Comparison of ENCODE assay signal across 1 cellular context in the genomic region with DNA sequence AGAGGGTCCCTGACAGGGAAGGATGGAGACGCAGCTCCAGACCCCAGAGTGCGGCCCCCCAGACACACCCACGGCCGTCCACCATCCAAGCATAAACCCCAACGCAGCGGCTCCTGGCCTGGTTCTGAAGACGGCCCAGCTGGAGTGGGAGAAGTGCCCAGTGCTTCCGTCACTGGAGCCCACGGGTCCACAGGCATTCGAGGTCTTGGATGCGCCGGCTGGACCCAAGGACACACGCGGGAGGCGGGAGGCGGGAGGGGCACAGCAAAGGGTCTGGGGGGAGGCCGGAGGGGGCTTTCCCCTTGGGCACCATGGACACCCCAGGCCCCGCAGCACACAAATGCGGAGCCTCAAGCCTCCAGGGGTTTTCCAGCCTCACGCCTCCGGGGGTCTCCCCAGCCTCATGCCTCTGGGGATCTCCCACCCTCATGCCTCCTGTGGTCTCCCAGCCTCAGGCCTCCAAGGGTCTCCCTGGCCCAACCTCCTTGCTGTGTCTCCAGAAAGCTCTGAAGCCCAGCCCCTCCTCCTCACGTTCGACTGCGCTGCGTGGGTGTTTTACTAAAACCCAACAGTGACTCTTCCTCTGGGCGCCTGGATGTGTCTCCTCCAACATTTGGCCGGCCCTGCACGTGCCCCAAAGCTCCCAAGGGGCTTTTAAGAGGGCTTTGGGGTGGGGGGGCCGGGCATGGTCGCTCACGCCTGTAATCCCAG.
TF ChIP-seq lines count a peak whose summit lies in the region.

No MANE protein-coding gene starts in this region.

TF ChIP-seq in GM12878, 131 proteins besides CTCF, POLR2A, EP300 and RAD21:
- TF ChIP-seq BCL11A (IDR thresholded peaks at IDR 0.05; ENCODE audit: low read depth, low read length) (0 out of 2 replicates have a peak, but pooled peaks have one; percentile 29), HDAC6 (IDR thresholded peaks at IDR 0.05; ENCODE audit: unreplicated experiment) (no peak), IKZF1 (conservative IDR thresholded peaks at IDR 0.05) (peak; percentile 45), RBBP5 (conservative IDR thresholded peaks at IDR 0.05) (no peak), ATF7 (IDR thresholded peaks at IDR 0.05; ENCODE audit: low read depth) (0 out of 2 replicates have a peak, but pooled peaks have one; percentile 28), IKZF2 (IDR thresholded peaks at IDR 0.05) (peak; percentile 15 to 35; a peak in 2 of 4 replicates), EED (IDR thresholded peaks at IDR 0.05; ENCODE audit: low read depth) (peak; percentile 50; the same call in 1 of the 2 replicates), MEF2B (IDR thresholded peaks at IDR 0.05; ENCODE audit: partially characterized antibody, poor library complexity, severe bottlenecking) (peak; percentile 71), SMC3 (IDR thresholded peaks at IDR 0.05; ENCODE audit: borderline replicate concordance, low read length) (no peak), RUNX3 (IDR thresholded peaks at IDR 0.05; ENCODE audit: low read length) (0 out of 2 replicates have a peak, but pooled peaks have one; percentile 9), GATAD2B (conservative IDR thresholded peaks at IDR 0.05; ENCODE audit: low read depth) (0 out of 2 replicates have a peak, but pooled peaks have one; percentile 27), BHLHE40 (IDR thresholded peaks at IDR 0.05; ENCODE audit: borderline replicate concordance in 1 of 2, low read depth in 2 of 2, low read length in 1 of 2) (peak; percentile 91 to 96), EGR1 (IDR thresholded peaks at IDR 0.05; ENCODE audit: borderline replicate concordance in 1 of 2, low read depth in 2 of 2, low read length in 2 of 2) (peak in 1 of 2 experiments; percentile 91; a peak in 2 of 3 replicates)
- TF ChIP-seq, protein P1, sequence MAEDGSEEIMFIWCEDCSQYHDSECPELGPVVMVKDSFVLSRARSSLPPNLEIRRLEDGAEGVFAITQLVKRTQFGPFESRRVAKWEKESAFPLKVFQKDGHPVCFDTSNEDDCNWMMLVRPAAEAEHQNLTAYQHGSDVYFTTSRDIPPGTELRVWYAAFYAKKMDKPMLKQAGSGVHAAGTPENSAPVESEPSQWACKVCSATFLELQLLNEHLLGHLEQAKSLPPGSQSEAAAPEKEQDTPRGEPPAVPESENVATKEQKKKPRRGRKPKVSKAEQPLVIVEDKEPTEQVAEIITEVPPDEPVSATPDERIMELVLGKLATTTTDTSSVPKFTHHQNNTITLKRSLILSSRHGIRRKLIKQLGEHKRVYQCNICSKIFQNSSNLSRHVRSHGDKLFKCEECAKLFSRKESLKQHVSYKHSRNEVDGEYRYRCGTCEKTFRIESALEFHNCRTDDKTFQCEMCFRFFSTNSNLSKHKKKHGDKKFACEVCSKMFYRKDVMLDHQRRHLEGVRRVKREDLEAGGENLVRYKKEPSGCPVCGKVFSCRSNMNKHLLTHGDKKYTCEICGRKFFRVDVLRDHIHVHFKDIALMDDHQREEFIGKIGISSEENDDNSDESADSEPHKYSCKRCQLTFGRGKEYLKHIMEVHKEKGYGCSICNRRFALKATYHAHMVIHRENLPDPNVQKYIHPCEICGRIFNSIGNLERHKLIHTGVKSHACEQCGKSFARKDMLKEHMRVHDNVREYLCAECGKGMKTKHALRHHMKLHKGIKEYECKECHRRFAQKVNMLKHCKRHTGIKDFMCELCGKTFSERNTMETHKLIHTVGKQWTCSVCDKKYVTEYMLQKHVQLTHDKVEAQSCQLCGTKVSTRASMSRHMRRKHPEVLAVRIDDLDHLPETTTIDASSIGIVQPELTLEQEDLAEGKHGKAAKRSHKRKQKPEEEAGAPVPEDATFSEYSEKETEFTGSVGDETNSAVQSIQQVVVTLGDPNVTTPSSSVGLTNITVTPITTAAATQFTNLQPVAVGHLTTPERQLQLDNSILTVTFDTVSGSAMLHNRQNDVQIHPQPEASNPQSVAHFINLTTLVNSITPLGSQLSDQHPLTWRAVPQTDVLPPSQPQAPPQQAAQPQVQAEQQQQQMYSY (CRISPR knock-in tag; IDR thresholded peaks at IDR 0.05), result no peak
- TF ChIP-seq, protein P2, sequence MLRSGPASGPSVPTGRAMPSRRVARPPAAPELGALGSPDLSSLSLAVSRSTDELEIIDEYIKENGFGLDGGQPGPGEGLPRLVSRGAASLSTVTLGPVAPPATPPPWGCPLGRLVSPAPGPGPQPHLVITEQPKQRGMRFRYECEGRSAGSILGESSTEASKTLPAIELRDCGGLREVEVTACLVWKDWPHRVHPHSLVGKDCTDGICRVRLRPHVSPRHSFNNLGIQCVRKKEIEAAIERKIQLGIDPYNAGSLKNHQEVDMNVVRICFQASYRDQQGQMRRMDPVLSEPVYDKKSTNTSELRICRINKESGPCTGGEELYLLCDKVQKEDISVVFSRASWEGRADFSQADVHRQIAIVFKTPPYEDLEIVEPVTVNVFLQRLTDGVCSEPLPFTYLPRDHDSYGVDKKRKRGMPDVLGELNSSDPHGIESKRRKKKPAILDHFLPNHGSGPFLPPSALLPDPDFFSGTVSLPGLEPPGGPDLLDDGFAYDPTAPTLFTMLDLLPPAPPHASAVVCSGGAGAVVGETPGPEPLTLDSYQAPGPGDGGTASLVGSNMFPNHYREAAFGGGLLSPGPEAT (IDR thresholded peaks at IDR 0.05; ENCODE audit: low read depth), result peak; percentile 41; the same call in 1 of the 2 replicates
- TF ChIP-seq, protein P3, sequence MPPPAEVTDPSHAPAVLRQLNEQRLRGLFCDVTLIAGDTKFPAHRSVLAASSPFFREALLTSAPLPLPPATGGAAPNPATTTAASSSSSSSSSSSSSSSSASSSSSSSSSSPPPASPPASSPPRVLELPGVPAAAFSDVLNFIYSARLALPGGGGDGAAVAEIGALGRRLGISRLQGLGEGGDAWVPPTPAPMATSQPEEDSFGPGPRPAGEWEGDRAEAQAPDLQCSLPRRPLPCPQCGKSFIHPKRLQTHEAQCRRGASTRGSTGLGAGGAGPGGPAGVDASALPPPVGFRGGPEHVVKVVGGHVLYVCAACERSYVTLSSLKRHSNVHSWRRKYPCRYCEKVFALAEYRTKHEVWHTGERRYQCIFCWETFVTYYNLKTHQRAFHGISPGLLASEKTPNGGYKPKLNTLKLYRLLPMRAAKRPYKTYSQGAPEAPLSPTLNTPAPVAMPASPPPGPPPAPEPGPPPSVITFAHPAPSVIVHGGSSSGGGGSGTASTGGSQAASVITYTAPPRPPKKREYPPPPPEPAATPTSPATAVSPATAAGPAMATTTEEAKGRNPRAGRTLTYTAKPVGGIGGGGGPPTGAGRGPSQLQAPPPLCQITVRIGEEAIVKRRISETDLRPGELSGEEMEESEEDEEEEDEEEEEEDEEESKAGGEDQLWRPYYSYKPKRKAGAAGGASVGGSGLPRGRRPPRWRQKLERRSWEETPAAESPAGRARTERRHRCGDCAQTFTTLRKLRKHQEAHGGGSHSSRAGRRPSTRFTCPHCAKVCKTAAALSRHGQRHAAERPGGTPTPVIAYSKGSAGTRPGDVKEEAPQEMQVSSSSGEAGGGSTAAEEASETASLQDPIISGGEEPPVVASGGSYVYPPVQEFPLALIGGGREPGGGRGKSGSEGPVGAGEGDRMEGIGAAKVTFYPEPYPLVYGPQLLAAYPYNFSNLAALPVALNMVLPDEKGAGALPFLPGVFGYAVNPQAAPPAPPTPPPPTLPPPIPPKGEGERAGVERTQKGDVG (CRISPR knock-in tag; IDR thresholded peaks at IDR 0.05), result no peak
- TF ChIP-seq, protein P4, sequence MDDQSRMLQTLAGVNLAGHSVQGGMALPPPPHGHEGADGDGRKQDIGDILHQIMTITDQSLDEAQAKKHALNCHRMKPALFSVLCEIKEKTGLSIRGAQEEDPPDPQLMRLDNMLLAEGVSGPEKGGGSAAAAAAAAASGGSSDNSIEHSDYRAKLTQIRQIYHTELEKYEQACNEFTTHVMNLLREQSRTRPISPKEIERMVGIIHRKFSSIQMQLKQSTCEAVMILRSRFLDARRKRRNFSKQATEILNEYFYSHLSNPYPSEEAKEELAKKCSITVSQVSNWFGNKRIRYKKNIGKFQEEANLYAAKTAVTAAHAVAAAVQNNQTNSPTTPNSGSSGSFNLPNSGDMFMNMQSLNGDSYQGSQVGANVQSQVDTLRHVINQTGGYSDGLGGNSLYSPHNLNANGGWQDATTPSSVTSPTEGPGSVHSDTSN (IDR thresholded peaks at IDR 0.05; ENCODE audit: insufficient replicate concordance, low read depth, low read length), result no peak
